Comparison of ENCODE assay signal across 1 cellular context in the genomic region with DNA sequence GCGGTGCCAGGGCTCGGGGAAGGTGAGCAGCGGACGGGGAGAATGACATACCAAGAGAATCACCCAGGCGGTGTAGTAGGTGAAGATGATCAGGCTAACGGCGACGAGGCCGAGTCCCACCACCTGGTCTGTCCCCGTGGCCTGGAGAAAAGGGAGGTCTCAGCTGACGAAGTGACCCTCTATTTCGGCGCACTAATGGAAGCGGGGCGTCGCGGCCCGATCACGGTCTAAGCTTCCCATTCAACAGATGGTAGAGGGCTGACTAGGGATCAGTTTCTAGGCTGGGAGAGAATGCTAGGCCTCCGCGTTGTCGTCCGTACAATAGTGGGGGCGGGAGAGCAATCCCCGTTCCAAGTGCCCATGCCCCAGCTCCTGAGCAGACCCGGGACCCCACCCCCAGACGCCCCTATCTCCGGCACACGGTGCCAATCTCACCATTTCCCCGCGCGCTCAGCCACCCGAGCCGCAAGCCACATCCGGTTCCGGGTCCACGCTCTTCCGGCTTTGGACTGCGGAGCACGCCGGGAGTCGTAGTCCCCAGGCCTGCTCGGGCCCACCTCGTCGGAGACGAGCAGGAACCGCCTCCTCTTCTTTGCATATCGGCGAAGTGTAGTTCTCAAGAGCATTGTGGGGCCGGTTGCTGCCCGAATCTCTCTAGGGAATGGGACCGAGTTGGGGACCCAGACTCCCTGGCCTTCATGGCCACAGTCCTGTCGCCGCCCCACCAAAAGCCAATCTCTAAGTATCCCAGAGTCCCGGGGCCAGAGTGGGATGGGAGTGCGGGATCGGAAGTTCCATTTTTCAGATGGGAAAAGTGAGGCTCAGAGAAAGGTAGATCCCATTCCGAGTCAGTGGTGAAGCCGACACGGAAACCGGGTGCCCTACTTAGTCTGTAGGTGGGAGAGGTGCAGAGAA.
TF ChIP-seq lines count a peak whose summit lies in the region.

Gene DPM2 (minus strand): TSS at position 472 of the 915 bp plus-strand sequence. CDS start 34 bp downstream, at position 438.

TF ChIP-seq in HepG2, 621 proteins besides CTCF, POLR2A, EP300 and RAD21 (continued from another document and continues in another):
- 0 out of 2 replicates have a peak, but pooled peaks have one; percentile 5 for TF ChIP-seq FOXP4 (CRISPR knock-in tag; IDR thresholded peaks at IDR 0.05)
- TF ChIP-seq SMAD1 (CRISPR knock-in tag; IDR thresholded peaks at IDR 0.05; ENCODE audit: borderline replicate concordance, low read depth): no peak
- no peak for TF ChIP-seq ZNF780A (CRISPR knock-in tag; IDR thresholded peaks at IDR 0.05)
- TF ChIP-seq, protein P1, sequence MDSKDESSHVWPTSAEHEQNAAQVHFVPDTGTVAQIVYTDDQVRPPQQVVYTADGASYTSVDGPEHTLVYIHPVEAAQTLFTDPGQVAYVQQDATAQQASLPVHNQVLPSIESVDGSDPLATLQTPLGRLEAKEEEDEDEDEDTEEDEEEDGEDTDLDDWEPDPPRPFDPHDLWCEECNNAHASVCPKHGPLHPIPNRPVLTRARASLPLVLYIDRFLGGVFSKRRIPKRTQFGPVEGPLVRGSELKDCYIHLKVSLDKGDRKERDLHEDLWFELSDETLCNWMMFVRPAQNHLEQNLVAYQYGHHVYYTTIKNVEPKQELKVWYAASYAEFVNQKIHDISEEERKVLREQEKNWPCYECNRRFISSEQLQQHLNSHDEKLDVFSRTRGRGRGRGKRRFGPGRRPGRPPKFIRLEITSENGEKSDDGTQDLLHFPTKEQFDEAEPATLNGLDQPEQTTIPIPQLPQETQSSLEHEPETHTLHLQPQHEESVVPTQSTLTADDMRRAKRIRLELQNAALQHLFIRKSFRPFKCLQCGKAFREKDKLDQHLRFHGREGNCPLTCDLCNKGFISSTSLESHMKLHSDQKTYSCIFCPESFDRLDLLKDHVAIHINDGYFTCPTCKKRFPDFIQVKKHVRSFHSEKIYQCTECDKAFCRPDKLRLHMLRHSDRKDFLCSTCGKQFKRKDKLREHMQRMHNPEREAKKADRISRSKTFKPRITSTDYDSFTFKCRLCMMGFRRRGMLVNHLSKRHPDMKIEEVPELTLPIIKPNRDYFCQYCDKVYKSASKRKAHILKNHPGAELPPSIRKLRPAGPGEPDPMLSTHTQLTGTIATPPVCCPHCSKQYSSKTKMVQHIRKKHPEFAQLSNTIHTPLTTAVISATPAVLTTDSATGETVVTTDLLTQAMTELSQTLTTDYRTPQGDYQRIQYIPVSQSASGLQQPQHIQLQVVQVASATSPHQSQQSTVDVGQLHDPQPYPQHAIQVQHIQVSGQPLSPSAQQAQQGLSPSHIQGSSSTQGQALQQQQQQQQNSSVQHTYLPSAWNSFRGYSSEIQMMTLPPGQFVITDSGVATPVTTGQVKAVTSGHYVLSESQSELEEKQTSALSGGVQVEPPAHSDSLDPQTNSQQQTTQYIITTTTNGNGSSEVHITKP (CRISPR knock-in tag; IDR thresholded peaks at IDR 0.05; ENCODE audit: low read depth): no peak
- TF ChIP-seq ATRX (CRISPR knock-in tag; IDR thresholded peaks at IDR 0.05; ENCODE audit: borderline replicate concordance): no peak
- TF ChIP-seq PHB2 (IDR thresholded peaks at IDR 0.05; ENCODE audit: partially characterized antibody): no peak
- TF ChIP-seq ATF5 (CRISPR knock-in tag; IDR thresholded peaks at IDR 0.05; ENCODE audit: low read depth): no peak
- no peak for TF ChIP-seq MTA1 (CRISPR knock-in tag; IDR thresholded peaks at IDR 0.05; ENCODE audit: borderline replicate concordance)
- no peak for TF ChIP-seq SRSF4 (IDR thresholded peaks at IDR 0.05; ENCODE audit: low read depth, low read length, poor library complexity, severe bottlenecking)
- TF ChIP-seq NFIC (IDR thresholded peaks at IDR 0.05; ENCODE audit: low read length): no peak
- no peak for TF ChIP-seq SP140L (CRISPR knock-in tag; IDR thresholded peaks at IDR 0.05; ENCODE audit: borderline replicate concordance)
- TF ChIP-seq, protein P2, sequence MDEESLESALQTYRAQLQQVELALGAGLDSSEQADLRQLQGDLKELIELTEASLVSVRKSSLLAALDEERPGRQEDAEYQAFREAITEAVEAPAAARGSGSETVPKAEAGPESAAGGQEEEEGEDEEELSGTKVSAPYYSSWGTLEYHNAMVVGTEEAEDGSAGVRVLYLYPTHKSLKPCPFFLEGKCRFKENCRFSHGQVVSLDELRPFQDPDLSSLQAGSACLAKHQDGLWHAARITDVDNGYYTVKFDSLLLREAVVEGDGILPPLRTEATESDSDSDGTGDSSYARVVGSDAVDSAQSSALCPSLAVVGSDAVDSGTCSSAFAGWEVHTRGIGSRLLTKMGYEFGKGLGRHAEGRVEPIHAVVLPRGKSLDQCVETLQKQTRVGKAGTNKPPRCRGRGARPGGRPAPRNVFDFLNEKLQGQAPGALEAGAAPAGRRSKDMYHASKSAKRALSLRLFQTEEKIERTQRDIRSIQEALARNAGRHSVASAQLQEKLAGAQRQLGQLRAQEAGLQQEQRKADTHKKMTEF (CRISPR knock-in tag; IDR thresholded peaks at IDR 0.05): peak; percentile 61; the same call in 1 of the 2 replicates
- no peak for TF ChIP-seq GFI1 (CRISPR knock-in tag; IDR thresholded peaks at IDR 0.05; ENCODE audit: borderline replicate concordance)
- no peak for TF ChIP-seq ZNF660 (CRISPR knock-in tag; IDR thresholded peaks at IDR 0.05; ENCODE audit: borderline replicate concordance, low read depth)
- no peak for TF ChIP-seq ZNF724P (CRISPR knock-in tag; IDR thresholded peaks at IDR 0.05; ENCODE audit: borderline replicate concordance)
- peak; percentile 99 for TF ChIP-seq THAP11 (CRISPR knock-in tag; IDR thresholded peaks at IDR 0.05)
- no peak for TF ChIP-seq ZNF329 (CRISPR knock-in tag; IDR thresholded peaks at IDR 0.05; ENCODE audit: low read depth)
- TF ChIP-seq PBX3 (CRISPR knock-in tag; IDR thresholded peaks at IDR 0.05; ENCODE audit: borderline replicate concordance): no peak
- TF ChIP-seq ZFP37 (CRISPR knock-in tag; IDR thresholded peaks at IDR 0.05; ENCODE audit: borderline replicate concordance): no peak; the same call in 1 of the 2 replicates
- peak; percentile 34; the same call in 1 of the 2 replicates for TF ChIP-seq GPN1 (CRISPR knock-in tag; IDR thresholded peaks at IDR 0.05; ENCODE audit: borderline replicate concordance)
- no peak for TF ChIP-seq ZBTB7B (CRISPR knock-in tag; IDR thresholded peaks at IDR 0.05)
- TF ChIP-seq NFKB2 (CRISPR knock-in tag; IDR thresholded peaks at IDR 0.05; ENCODE audit: borderline replicate concordance): peak; percentile 56; the same call in 1 of the 2 replicates
- TF ChIP-seq ZNF446 (CRISPR knock-in tag; IDR thresholded peaks at IDR 0.05): no peak
- no peak for TF ChIP-seq ZNF672 (CRISPR knock-in tag; IDR thresholded peaks at IDR 0.05)
- TF ChIP-seq, protein P3, sequence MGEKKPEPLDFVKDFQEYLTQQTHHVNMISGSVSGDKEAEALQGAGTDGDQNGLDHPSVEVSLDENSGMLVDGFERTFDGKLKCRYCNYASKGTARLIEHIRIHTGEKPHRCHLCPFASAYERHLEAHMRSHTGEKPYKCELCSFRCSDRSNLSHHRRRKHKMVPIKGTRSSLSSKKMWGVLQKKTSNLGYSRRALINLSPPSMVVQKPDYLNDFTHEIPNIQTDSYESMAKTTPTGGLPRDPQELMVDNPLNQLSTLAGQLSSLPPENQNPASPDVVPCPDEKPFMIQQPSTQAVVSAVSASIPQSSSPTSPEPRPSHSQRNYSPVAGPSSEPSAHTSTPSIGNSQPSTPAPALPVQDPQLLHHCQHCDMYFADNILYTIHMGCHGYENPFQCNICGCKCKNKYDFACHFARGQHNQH (CRISPR knock-in tag; IDR thresholded peaks at IDR 0.05): 0 out of 2 replicates have a peak, but pooled peaks have one; percentile 15
- TF ChIP-seq SATB2 (CRISPR knock-in tag; IDR thresholded peaks at IDR 0.05): no peak
- TF ChIP-seq, protein P4, sequence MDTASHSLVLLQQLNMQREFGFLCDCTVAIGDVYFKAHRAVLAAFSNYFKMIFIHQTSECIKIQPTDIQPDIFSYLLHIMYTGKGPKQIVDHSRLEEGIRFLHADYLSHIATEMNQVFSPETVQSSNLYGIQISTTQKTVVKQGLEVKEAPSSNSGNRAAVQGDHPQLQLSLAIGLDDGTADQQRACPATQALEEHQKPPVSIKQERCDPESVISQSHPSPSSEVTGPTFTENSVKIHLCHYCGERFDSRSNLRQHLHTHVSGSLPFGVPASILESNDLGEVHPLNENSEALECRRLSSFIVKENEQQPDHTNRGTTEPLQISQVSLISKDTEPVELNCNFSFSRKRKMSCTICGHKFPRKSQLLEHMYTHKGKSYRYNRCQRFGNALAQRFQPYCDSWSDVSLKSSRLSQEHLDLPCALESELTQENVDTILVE (CRISPR knock-in tag; IDR thresholded peaks at IDR 0.05): no peak
- TF ChIP-seq POLR2G (IDR thresholded peaks at IDR 0.05; ENCODE audit: low read depth, low read length): peak; percentile 89
- TF ChIP-seq ZNF20 (CRISPR knock-in tag; IDR thresholded peaks at IDR 0.05): no peak
- TF ChIP-seq FOXK2 (IDR thresholded peaks at IDR 0.05): no peak
- TF ChIP-seq HNF4G (IDR thresholded peaks at IDR 0.05; ENCODE audit: borderline replicate concordance, low read depth, low read length): no peak
- TF ChIP-seq HNF4G (CRISPR knock-in tag; IDR thresholded peaks at IDR 0.05; ENCODE audit: borderline replicate concordance, low read depth): peak; percentile 14; the same call in 1 of the 2 replicates
- TF ChIP-seq ZBTB7A (CRISPR knock-in tag; IDR thresholded peaks at IDR 0.05): no peak
- TF ChIP-seq, protein P5, sequence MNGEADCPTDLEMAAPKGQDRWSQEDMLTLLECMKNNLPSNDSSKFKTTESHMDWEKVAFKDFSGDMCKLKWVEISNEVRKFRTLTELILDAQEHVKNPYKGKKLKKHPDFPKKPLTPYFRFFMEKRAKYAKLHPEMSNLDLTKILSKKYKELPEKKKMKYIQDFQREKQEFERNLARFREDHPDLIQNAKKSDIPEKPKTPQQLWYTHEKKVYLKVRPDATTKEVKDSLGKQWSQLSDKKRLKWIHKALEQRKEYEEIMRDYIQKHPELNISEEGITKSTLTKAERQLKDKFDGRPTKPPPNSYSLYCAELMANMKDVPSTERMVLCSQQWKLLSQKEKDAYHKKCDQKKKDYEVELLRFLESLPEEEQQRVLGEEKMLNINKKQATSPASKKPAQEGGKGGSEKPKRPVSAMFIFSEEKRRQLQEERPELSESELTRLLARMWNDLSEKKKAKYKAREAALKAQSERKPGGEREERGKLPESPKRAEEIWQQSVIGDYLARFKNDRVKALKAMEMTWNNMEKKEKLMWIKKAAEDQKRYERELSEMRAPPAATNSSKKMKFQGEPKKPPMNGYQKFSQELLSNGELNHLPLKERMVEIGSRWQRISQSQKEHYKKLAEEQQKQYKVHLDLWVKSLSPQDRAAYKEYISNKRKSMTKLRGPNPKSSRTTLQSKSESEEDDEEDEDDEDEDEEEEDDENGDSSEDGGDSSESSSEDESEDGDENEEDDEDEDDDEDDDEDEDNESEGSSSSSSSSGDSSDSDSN (CRISPR knock-in tag; IDR thresholded peaks at IDR 0.05): peak; percentile 20; the same call in 1 of the 2 replicates
